8 cellular contexts compared by ENCODE assay signal in the genomic region with DNA sequence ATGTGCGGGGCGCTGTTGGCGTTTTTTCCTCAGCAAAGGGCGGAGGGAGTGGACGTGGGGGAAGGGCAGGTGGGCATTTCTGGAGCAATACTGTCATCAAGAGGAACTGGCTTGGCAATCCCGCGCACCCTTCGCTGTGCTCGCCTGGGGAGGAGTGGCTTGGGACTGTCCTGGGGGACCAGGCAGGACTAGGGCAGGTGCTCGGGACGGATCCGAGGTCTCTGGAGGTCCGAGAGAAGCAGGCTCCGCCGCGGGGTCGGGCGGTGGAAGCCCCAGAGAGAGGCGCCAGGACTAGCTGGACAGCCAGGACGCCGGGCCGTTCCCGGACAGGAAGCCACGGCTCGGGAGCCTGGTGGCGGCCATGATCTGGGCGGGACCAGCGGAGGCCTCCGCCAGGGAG.
DNase-seq lines count a peak whose midpoint lies in the region; ATAC-seq and TF ChIP-seq lines count a peak whose summit lies in the region.
"Not testable (repeated sequence)": the region's sequence is repeated elsewhere in the genome, so short reads cannot be mapped to it uniquely, and the experiment has no call there.

No MANE protein-coding gene starts in this region.

- not testable (repeated sequence) for H3K36me3 ChIP-seq in A673 (ENCODE audit: insufficient read depth, low read length, poor library complexity, severe bottlenecking); MM.1S (replicated peaks; ENCODE audit: insufficient read depth, low read length); subcutaneous abdominal adipose tissue (ENCODE audit: control insufficient read depth in 5 of 5, insufficient read depth in 5 of 5, low read length in 5 of 5)

- intact Hi-C loops in A673 (cut with micrococcal nuclease; ENCODE audit: unreplicated experiment); left colon (cut with DNase I, micrococcal nuclease): not testable (repeated sequence)

- H3K36me3 Mint-ChIP-seq in osteocyte (ENCODE audit: unreplicated experiment) = not testable (repeated sequence)

- not testable (repeated sequence) for H3K79me2 ChIP-seq in MM.1S (ENCODE audit: low read length)

- not testable (repeated sequence) for H3K9me2 ChIP-seq in MM.1S (replicated peaks; ENCODE audit: insufficient read depth, low read length)

- not testable (repeated sequence) for H3K27ac Mint-ChIP-seq in osteocyte (ENCODE audit: unreplicated experiment)

- DNase-seq in A673 (ENCODE audit: low spot score) (peak; percentile 75), MM.1S (peak; percentile 42), astrocyte of the hippocampus (ENCODE audit: low read depth, low spot score) (peak; percentile 59), fibroblast of the aortic adventitia (ENCODE audit: low read depth) (peak; percentile 42), left colon (peak; percentile 78), osteocyte (ENCODE audit: extremely low spot score, unreplicated experiment) (peak; percentile 90)
- peak; percentile 57 for DNase-seq in activated CD8-positive, alpha-beta memory T cell treated with anti-CD3 and anti-CD28 coated beads, Interleukin-2, amount 50 U/mL, for 4 hours

- not testable (repeated sequence) for BruUV-seq in A673 (replicated peaks; lab: Mats Ljungman, UMichigan)

- H3K9ac ChIP-seq in MM.1S (ENCODE audit: low read length) = peak overlapping the region; percentile 45; the same call in 1 of the 2 replicates
- not testable (repeated sequence) for H3K9ac ChIP-seq in subcutaneous abdominal adipose tissue (ENCODE audit: low read length in 5 of 5)

- H3K4me3 ChIP-seq in A673 (ENCODE audit: low read depth, low read length, poor library complexity, severe bottlenecking) (peak overlapping the region; percentile 33), MM.1S (ENCODE audit: low read length) (peak overlapping the region; percentile 36; the same call in 1 of the 2 replicates), fibroblast of the aortic adventitia (ENCODE audit: low read depth, low read length) (peak overlapping the region; percentile 53), subcutaneous abdominal adipose tissue (ENCODE audit: low read depth in 1 of 5, low read length in 5 of 5) (peak overlapping the region in 3 of 5 donors; percentile 55 to 69 (median 60))

- H3F3A ChIP-seq in MM.1S (ENCODE audit: insufficient read depth, low read length) = not testable (repeated sequence)

- peaks cover 24% of the 10 kb centered on the region for H3K9me3 Mint-ChIP-seq in osteocyte (ENCODE audit: unreplicated experiment)

- not testable (repeated sequence) for H3K4me1 ChIP-seq in A673 (ENCODE audit: insufficient read depth, low read length, poor library complexity, severe bottlenecking); MM.1S (ENCODE audit: low read length); subcutaneous abdominal adipose tissue (ENCODE audit: control insufficient read depth in 5 of 5, insufficient read depth in 5 of 5, low read length in 5 of 5)

- H3K27me3 Mint-ChIP-seq in osteocyte (ENCODE audit: unreplicated experiment) = not testable (repeated sequence)

- not testable (repeated sequence) for H3K27me3 ChIP-seq in A673 (replicated peaks; ENCODE audit: insufficient read depth, low read depth, low read length, poor library complexity); MM.1S (replicated peaks; ENCODE audit: insufficient read depth, low read length); subcutaneous abdominal adipose tissue (ENCODE audit: control insufficient read depth in 5 of 5, insufficient read depth in 4 of 5, low read length in 5 of 5)

- H2AFZ ChIP-seq in MM.1S (ENCODE audit: low read length) = not testable (repeated sequence)

- not testable (repeated sequence) for TF ChIP-seq CTCF in A673 (conservative IDR thresholded peaks at IDR 0.05; ENCODE audit: low read depth, low read length); MM.1S (IDR thresholded peaks at IDR 0.05; ENCODE audit: low read length); fibroblast of the aortic adventitia (IDR thresholded peaks at IDR 0.05; ENCODE audit: insufficient read depth, low read length); osteocyte (IDR thresholded peaks at IDR 0.05)

- peak overlapping the region; percentile 64 for H3K27ac ChIP-seq in A673 (ENCODE audit: low read depth, low read length, poor library complexity, severe bottlenecking)
- H3K27ac ChIP-seq in MM.1S (ENCODE audit: low read length); subcutaneous abdominal adipose tissue (ENCODE audit: low read depth, low read length): not testable (repeated sequence)

- not testable (repeated sequence) for H3K9me3 ChIP-seq in A673 (ENCODE audit: low read depth, low read length, poor library complexity, severe bottlenecking); MM.1S (replicated peaks; ENCODE audit: insufficient read depth, low read length)
- H3K9me3 ChIP-seq in subcutaneous abdominal adipose tissue (ENCODE audit: control insufficient read depth in 5 of 5, low read length in 5 of 5) = peaks cover 0 to 15% (median 0%) of the 10 kb centered on the region in 5 donors

- H4K20me1 ChIP-seq in MM.1S (ENCODE audit: insufficient read depth, low read length) = not testable (repeated sequence)

- ATAC-seq in left colon = not testable (repeated sequence)

- not testable (repeated sequence) for H3K4me1 Mint-ChIP-seq in osteocyte (ENCODE audit: unreplicated experiment)

- POLR2A ChIA-PET in A673 (lab: Charles Lee; ENCODE audit: low non-redundant PET) = not testable (repeated sequence)

- H3K4me3 Mint-ChIP-seq in osteocyte (ENCODE audit: unreplicated experiment) = not testable (repeated sequence)

- H3K4me2 ChIP-seq in MM.1S (ENCODE audit: low read depth, low read length) = not testable (repeated sequence)

- CTCF ChIA-PET in A673 (lab: Charles Lee) = not testable (repeated sequence)
